ENCODE assay signal across 15 cellular contexts in genomic region chr10:48459270-48460147, GRCh38.
DNase-seq lines count a peak whose midpoint lies in the region; ATAC-seq, FAIRE-seq and TF ChIP-seq lines count a peak whose summit lies in the region.
"Had no signal": no experiment of that assay in that cellular context is flagged by ENCODE, and none has a peak within 500 bp of the region (broad histone marks: within the 10 kb centered on the region; RNA-seq: fewer than 3 reads in every experiment).

No MANE protein-coding gene starts in this region.

- intact Hi-C loops in ovary (cut with DNase I), result no loop called here
- intact Hi-C loops in gastrocnemius medialis (cut with DNase I; ENCODE audit: low total_unique reads), result no loop called here

- H2BK5ac ChIP-seq in H1 (ENCODE audit: low read depth, low read length), result 0 out of 2 replicates have a peak overlapping the region, but pooled peaks have one; percentile 1

- DNase-seq in H1 (ENCODE audit: low read depth in 1 of 2, low spot score in 2 of 2), result peak in 1 of 2 experiments; percentile 65
- DNase-seq in ovary, result peak in 3 of 5 donors; percentile 8 to 29 (median 16)
- no peak for DNase-seq in activated gamma-delta T cell (lab: John Stamatoyannopoulos, UW)
- no peak for DNase-seq in gastrocnemius medialis
- DNase-seq: NCI-H1694 treated with DMSO at 0.1 percent for 48 hours; small intestine; stimulated activated naive B cell treated with anti-CD40 and anti-IgM and Interleukin-4, amounts not matched to agents 10 μg/mL and 1 μg/mL and 100 μg/mL, for 72 hours had no signal

- peaks cover 2 to 8% of the 10 kb centered on the region in 2 experiments for H4K20me1 ChIP-seq in H1 (replicated peaks in 1 of 2; ENCODE audit: control insufficient read depth in 1 of 2, insufficient read depth in 2 of 2, low read length in 2 of 2)

- H3K18ac ChIP-seq in H1 (ENCODE audit: extremely low read depth, low read length), result no peak overlapping the region

- no peaks in the 10 kb centered on the region for H3K36me3 ChIP-seq in HEK293 (ENCODE audit: control insufficient read depth in 2 of 2, insufficient read depth in 1 of 2, low read length in 2 of 2)
- H3K36me3 ChIP-seq in H1 (ENCODE audit: control insufficient read depth in 2 of 4, insufficient read depth in 4 of 4, low read length in 3 of 4), result no peaks in the 10 kb centered on the region
- H3K36me3 ChIP-seq in ovary, result no peaks in the 10 kb centered on the region
- H3K36me3 ChIP-seq in gastrocnemius medialis, result no peaks in the 10 kb centered on the region
- H3K36me3 ChIP-seq: adrenal gland, pancreas had no signal

- no peak for TF ChIP-seq EP300 in H1 (IDR thresholded peaks at IDR 0.05; ENCODE audit: borderline replicate concordance in 1 of 2, low read depth in 2 of 2, low read length in 2 of 2)
- no peak for TF ChIP-seq EP300 in ovary (IDR thresholded peaks at IDR 0.05)

- H3K4me3 ChIP-seq in HEK293 (ENCODE audit: low read depth, low read length) (no peak overlapping the region), H1 (ENCODE audit: extremely low read depth in 1 of 4, insufficient read depth in 2 of 4, low read depth in 3 of 4, low read length in 4 of 4) (no peak overlapping the region), ovary (no peak overlapping the region), gastrocnemius medialis (no peak overlapping the region)
- H3K4me3 ChIP-seq: adrenal gland; BLaER1 treated with 17β-estradiol and CSF1 and Interleukin-3, amounts not matched to agents 10 nM and 100 nM; pancreas had no signal

- WGBS in H1 (ENCODE audit: extremely low coverage in 1 of 2, insufficient coverage in 1 of 2, insufficient read length in 1 of 2, insufficient replicate concordance in 2 of 2, low coverage in 1 of 2, low lambda C conversion rate in 2 of 2, missing lambda C conversion rate in 1 of 2), 2 experiments, result 88% methylated on average over 20 of the region's 23 CpGs; no CpG with 5 or more reads in 1 of the 2 experiments
- WGBS in ovary, 3 donors, result 89 to 96% (median 93%) methylated on average over 22 to 23 of the region's 23 CpGs

- H4K8ac ChIP-seq in H1 (ENCODE audit: extremely low read depth, insufficient read depth, low read length), result no peak overlapping the region; the same call in 1 of the 2 replicates

- no peak overlapping the region for H2BK20ac ChIP-seq in H1 (ENCODE audit: low read length)

- peak; percentile 5 for TF ChIP-seq CTCF in GM12873 (IDR thresholded peaks at IDR 0.05; ENCODE audit: insufficient read depth, low read depth, low read length, missing control alignments)
- no peak for TF ChIP-seq CTCF in HEK293 (tag by site-specific recombination; IDR thresholded peaks at IDR 0.05)
- TF ChIP-seq CTCF in H1 (IDR thresholded peaks at IDR 0.05; ENCODE audit: control extremely low read depth in 1 of 3, insufficient read depth in 1 of 3, low read depth in 1 of 3, low read length in 3 of 3), result peak; percentile 31 to 43 (median 39)
- TF ChIP-seq CTCF in ovary (IDR thresholded peaks at IDR 0.05), result no peak
- no peak for TF ChIP-seq CTCF in gastrocnemius medialis (IDR thresholded peaks at IDR 0.05 in 4 of 5, conservative IDR thresholded peaks at IDR 0.05 in 1 of 5)

- POLR2A ChIA-PET in HEK293 (lab: Yijun Ruan, JAX), result no interaction called here
- POLR2A ChIA-PET in H1 (lab: Charles Lee; ENCODE audit: partially characterized antibody), result no interaction called here

- H3K9ac ChIP-seq in H1 (replicated peaks in 1 of 4; ENCODE audit: extremely low read depth in 1 of 4, low read depth in 3 of 4, low read length in 3 of 4), result no peak overlapping the region
- H3K9ac ChIP-seq: BLaER1 treated with 17β-estradiol and CSF1 and Interleukin-3, amounts not matched to agents 10 nM and 100 nM had no signal

- no peak overlapping the region for H4K5ac ChIP-seq in H1 (ENCODE audit: insufficient read length, low read depth, low read length)

- no peak overlapping the region for H4K91ac ChIP-seq in H1 (replicated peaks; ENCODE audit: insufficient read length, low read length)

- no peak for ATAC-seq in gastrocnemius medialis
- no peak for ATAC-seq in HG03175 (IDR thresholded peaks at IDR 0.05; ENCODE audit: unreplicated experiment)
- ATAC-seq: pancreas; SK-N-SH treated with all-trans-retinoic acid at 6 μM for 48 hours; stimulated activated naive B cell treated with anti-CD40 and anti-IgM and Interleukin-4, amounts not matched to agents 10 μg/mL and 1 μg/mL and 100 μg/mL, for 72 hours had no signal

- H3K4ac ChIP-seq in H1 (replicated peaks; ENCODE audit: insufficient read length, low read depth, low read length), result no peak overlapping the region

- no peak overlapping the region for H2BK15ac ChIP-seq in H1 (ENCODE audit: low read length)

- H3K14ac ChIP-seq in H1 (ENCODE audit: insufficient read length), result no peak overlapping the region

- no peaks in the 10 kb centered on the region for H3K79me2 ChIP-seq in H1 (ENCODE audit: control insufficient read depth in 1 of 2, insufficient read depth in 2 of 2, low read length in 2 of 2)

- no peak overlapping the region for H2AK5ac ChIP-seq in H1 (ENCODE audit: low read depth, low read length)

- TF ChIP-seq POLR2A in H1 (IDR thresholded peaks at IDR 0.05; ENCODE audit: control extremely low read depth in 1 of 2, low read depth in 2 of 2, low read length in 2 of 2), result no peak
- TF ChIP-seq POLR2A in ovary (IDR thresholded peaks at IDR 0.05), result no peak
- no peak for TF ChIP-seq POLR2A in gastrocnemius medialis (IDR thresholded peaks at IDR 0.05)

- H3K4me1 ChIP-seq in HEK293 (ENCODE audit: control insufficient read depth, insufficient read depth, low read length) (peaks cover 2% of the 10 kb centered on the region; the same call in 1 of the 2 replicates), H1 (replicated peaks in 1 of 4; ENCODE audit: control insufficient read depth in 3 of 4, insufficient read depth in 4 of 4, low read length in 3 of 4) (peaks cover 0 to 5% (median 2%) of the 10 kb centered on the region in 4 experiments; a peak in 4 of 7 replicates), ovary (ENCODE audit: insufficient read depth) (peaks cover 23% of the 10 kb centered on the region), gastrocnemius medialis (peaks cover 0 to 4% of the 10 kb centered on the region in 2 donors)
- H3K4me1 ChIP-seq: adrenal gland, pancreas had no signal

- no peak overlapping the region for H2BK120ac ChIP-seq in H1 (replicated peaks; ENCODE audit: low read depth, low read length)

- H3K23ac ChIP-seq in H1 (ENCODE audit: insufficient read length), result no peak overlapping the region

- peak; percentile 8 to 27; a peak in 1 of 4 replicates for TF ChIP-seq RAD21 in H1 (IDR thresholded peaks at IDR 0.05 in 1 of 2, conservative IDR thresholded peaks at IDR 0.05 in 1 of 2; ENCODE audit: low read depth in 2 of 2, low read length in 2 of 2)

- in situ Hi-C loops in gastrocnemius medialis (cut with MboI; ENCODE audit: low sequenced_read_pairs in 4 of 4), result no loop called here

- H3K23me2 ChIP-seq in H1 (ENCODE audit: low read depth, low read length), result no peaks in the 10 kb centered on the region

- CTCF ChIA-PET in HEK293 (lab: Yijun Ruan, JAX), result interaction anchor here (0.8 kb wide), 1 partner anchor 35 kb away, joined by 4 read pairs; no protein-coding TSS in a partner anchor
- CTCF ChIA-PET in H1 (lab: Charles Lee; ENCODE audit: partially characterized antibody), result interaction anchor here (0.8 to 12.6 kb wide), 16 partner anchors 10 to 156 kb away, joined by 3 to 112 read pairs (median 4); no protein-coding TSS in a partner anchor

- H3K9me3 ChIP-seq in HEK293 (ENCODE audit: control insufficient read depth, insufficient read depth, low read depth, low read length) (no peaks in the 10 kb centered on the region), H1 (ENCODE audit: insufficient read depth in 2 of 2, low read depth in 1 of 2, low read length in 1 of 2) (no peaks in the 10 kb centered on the region), ovary (no peaks in the 10 kb centered on the region), gastrocnemius medialis (no peaks in the 10 kb centered on the region)
- H3K9me3 ChIP-seq: adrenal gland, pancreas had no signal

- H3K27me3 ChIP-seq in H1 (replicated peaks in 1 of 4; ENCODE audit: control insufficient read depth in 3 of 4, extremely low read depth in 1 of 4, insufficient read depth in 3 of 4, low read length in 3 of 4), result no peaks in the 10 kb centered on the region
- no peaks in the 10 kb centered on the region for H3K27me3 ChIP-seq in ovary
- no peaks in the 10 kb centered on the region for H3K27me3 ChIP-seq in gastrocnemius medialis
- H3K27me3 ChIP-seq: adrenal gland; BLaER1 treated with 17β-estradiol and CSF1 and Interleukin-3, amounts not matched to agents 10 nM and 100 nM; pancreas had no signal

- no peak overlapping the region for H3K4me2 ChIP-seq in H1 (ENCODE audit: insufficient read depth in 1 of 2, low read depth in 2 of 2, low read length in 2 of 2)
- H3K4me2 ChIP-seq: BLaER1 treated with 17β-estradiol and CSF1 and Interleukin-3, amounts not matched to agents 10 nM and 100 nM had no signal

- no peak overlapping the region for H3K56ac ChIP-seq in H1 (replicated peaks; ENCODE audit: insufficient read length, low read depth, low read length)

- H3K79me1 ChIP-seq in H1 (ENCODE audit: low read depth, low read length), result no peaks in the 10 kb centered on the region; the same call in 1 of the 2 replicates

- 0 out of 2 replicates have a peak overlapping the region, but pooled peaks have one; percentile 31 for H2BK12ac ChIP-seq in H1 (ENCODE audit: low read depth, low read length)

- FAIRE-seq in H1 (lab: Jason Lieb, UNC), result no peak
- FAIRE-seq: pancreas, small intestine had no signal

- H3K27ac ChIP-seq in HEK293 (ENCODE audit: extremely low read depth, low read depth, low read length) (no peak overlapping the region), H1 (ENCODE audit: low read depth, low read length) (no peak overlapping the region), ovary (no peak overlapping the region), gastrocnemius medialis (no peak overlapping the region)
- H3K27ac ChIP-seq: adrenal gland; BLaER1 treated with 17β-estradiol and CSF1 and Interleukin-3, amounts not matched to agents 10 nM and 100 nM; epithelial cell of prostate; pancreas had no signal

- H2AFZ ChIP-seq in H1 (ENCODE audit: low read length), result no peak overlapping the region

TF ChIP-seq in HEK293, 187 proteins besides CTCF, POLR2A, EP300 and RAD21 (continues in another document):
- TF ChIP-seq ZIC2 (tag by site-specific recombination; IDR thresholded peaks at IDR 0.05) (peak; percentile 65), ZNF114 (tag by site-specific recombination; IDR thresholded peaks at IDR 0.05) (no peak), ZNF248 (tag by site-specific recombination; IDR thresholded peaks at IDR 0.05) (no peak), ZFP41 (tag by site-specific recombination; IDR thresholded peaks at IDR 0.05; ENCODE audit: borderline replicate concordance) (no peak), SCRT2 (tag by site-specific recombination; IDR thresholded peaks at IDR 0.05) (no peak)

TF ChIP-seq in H1, 55 proteins besides CTCF, POLR2A, EP300 and RAD21:
- no peak for TF ChIP-seq FOSL1 (IDR thresholded peaks at IDR 0.05; ENCODE audit: insufficient read depth, low read depth, low read length)
- TF ChIP-seq YY1 (IDR thresholded peaks at IDR 0.05; ENCODE audit: low read depth, low read length), result 0 out of 2 replicates have a peak, but pooled peaks have one; percentile 13

Comparison
In these comparisons a context has a peak if more than half of its experiments do, and no peak if none do; other contexts are left out.
1. CTCF ChIP-seq: peak in GM12873 (single experiment) and H1 (3 of 3); none in HEK293 (single experiment), ovary (0 of 3) and gastrocnemius medialis (0 of 5).
2. DNase-seq: peak in ovary (3 of 5); none in activated gamma-delta T cell (single experiment) and gastrocnemius medialis (0 of 2).